Comparison of ENCODE assay signal across 22 cellular contexts in genomic region chr2:80778704-80779103, GRCh38.
"Had no signal": no experiment of that assay in that cellular context is flagged by ENCODE, and none has a peak within 500 bp of the region (broad histone marks: within the 10 kb centered on the region; RNA-seq: fewer than 3 reads in every experiment).

No MANE protein-coding gene starts in this region.

- DNase-seq: KBM-7, MV-4-11, NCI-H1048, NCI-H1105, NCI-H1417 treated with DMSO at 0.1 percent for 48 hours, NCI-H146, NCI-H1694 treated with DMSO at 0.1 percent for 48 hours, NCI-H1930, NCI-H2081 treated with DMSO at 0.1 percent for 48 hours, NCI-H2171, NCI-H226, NCI-H446, NCI-H510A, NCI-H524 treated with DMSO at 0.1 percent for 48 hours, NCI-H69, NCI-H774, PC-9, Peyer's patch, SHP77 treated with DMSO at 0.1 percent for 48 hours, SJCRH30 had no signal

- ATAC-seq: Right ventricle myocardium inferior, SK-N-SH treated with all-trans-retinoic acid at 6 μM for 48 hours had no signal

- H3K4me3 ChIP-seq: PC-9, Peyer's patch, SJCRH30 had no signal

- H3K9me3 ChIP-seq: Peyer's patch had no signal

- H3K4me1 ChIP-seq: Peyer's patch, SJCRH30 had no signal

- H3K36me3 ChIP-seq: Peyer's patch, SJCRH30 had no signal

- H3K4me2 ChIP-seq: PC-9 had no signal

- H3K27ac ChIP-seq: PC-9, Peyer's patch, SJCRH30 had no signal

- H2AFZ ChIP-seq: PC-9 had no signal

- H3K27me3 ChIP-seq: Peyer's patch had no signal
